Comparison of ENCODE assay signal across 9 cellular contexts in the genomic region with DNA sequence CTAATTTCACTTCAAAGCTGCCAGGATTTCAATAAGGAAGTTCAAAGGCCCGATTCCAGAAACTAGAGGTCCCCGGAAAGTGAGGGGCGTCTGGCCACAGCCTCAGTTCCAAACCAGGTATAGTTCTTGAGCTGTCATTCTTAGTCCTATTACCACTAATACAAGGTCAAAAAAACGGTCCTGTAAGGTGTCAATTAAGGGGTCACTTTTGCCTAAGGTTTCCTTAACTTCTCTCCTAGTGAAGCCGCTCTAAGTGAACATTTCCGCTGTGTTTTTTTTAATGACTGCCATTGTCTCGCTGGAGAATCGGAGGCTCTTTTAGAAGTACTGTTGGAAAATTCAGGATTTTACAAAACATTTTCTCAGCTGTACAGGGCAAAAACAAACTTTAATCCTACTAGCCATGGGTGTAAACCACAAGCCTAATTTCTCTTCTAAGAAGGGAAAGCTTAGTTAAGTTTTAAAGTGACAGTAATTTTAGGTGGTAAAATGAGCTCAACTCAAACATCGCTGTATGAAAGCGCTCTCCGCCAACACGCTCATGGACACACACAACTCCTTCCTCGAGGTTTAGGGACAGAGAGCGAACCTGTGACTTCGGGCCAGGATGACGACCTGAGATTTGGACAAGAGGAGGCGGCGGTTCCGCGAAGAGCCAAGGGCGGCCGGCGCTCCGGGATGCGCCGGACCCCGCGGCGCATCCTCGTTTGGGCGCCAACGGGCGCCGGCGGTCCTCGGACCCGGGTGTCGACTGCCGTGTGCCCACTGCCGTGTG.
DNase-seq lines count a peak whose midpoint lies in the region; ATAC-seq and TF ChIP-seq lines count a peak whose summit lies in the region.
"Had no signal": no experiment of that assay in that cellular context is flagged by ENCODE, and none has a peak within 500 bp of the region (broad histone marks: within the 10 kb centered on the region; RNA-seq: fewer than 3 reads in every experiment).

No MANE protein-coding gene starts in this region.

- H3K36me3 ChIP-seq in SK-N-SH (replicated peaks in 1 of 2; ENCODE audit: control insufficient read depth in 1 of 2, insufficient read depth in 2 of 2, low read length in 1 of 2) (no peaks in the 10 kb centered on the region), smooth muscle cell (ENCODE audit: low read depth) (no peaks in the 10 kb centered on the region)

- H3K4me1 Mint-ChIP-seq in activated T-helper 2 cell treated with anti-CD3 and anti-CD28 coated beads, Interferon-gamma antibody, Interleukin-2, Interleukin-4, amounts not matched to agents 10 μg/mL and 5 μg/mL and 100 μg/mL, durations not matched to agents 14 hours and 24 hours and 36 hours (ENCODE audit: low read depth): peaks cover 17% of the 10 kb centered on the region

- no peak; the same call in 2 of the 3 replicates for ATAC-seq in SK-N-SH treated with all-trans-retinoic acid at 6 μM for 48 hours
- peak; percentile 18 for ATAC-seq in HG02970 (IDR thresholded peaks at IDR 0.05; ENCODE audit: low FRiP score, unreplicated experiment)

- peaks cover 52% of the 10 kb centered on the region for H3K27me3 Mint-ChIP-seq in activated T-helper 2 cell treated with anti-CD3 and anti-CD28 coated beads, Interferon-gamma antibody, Interleukin-2, Interleukin-4, amounts not matched to agents 10 μg/mL and 5 μg/mL and 100 μg/mL, durations not matched to agents 14 hours and 24 hours and 36 hours (ENCODE audit: low read depth)

- no peaks in the 10 kb centered on the region for H3K9me3 Mint-ChIP-seq in activated T-helper 2 cell treated with anti-CD3 and anti-CD28 coated beads, Interferon-gamma antibody, Interleukin-2, Interleukin-4, amounts not matched to agents 10 μg/mL and 5 μg/mL and 100 μg/mL, durations not matched to agents 14 hours and 24 hours and 36 hours

- peaks cover 44% of the 10 kb centered on the region for H3K27me3 ChIP-seq in SK-N-SH (ENCODE audit: insufficient read depth)
- H3K27me3 ChIP-seq in smooth muscle cell (ENCODE audit: low read depth): no peaks in the 10 kb centered on the region

- no peak overlapping the region for H3K9ac ChIP-seq in SK-N-SH
- H3K9ac ChIP-seq in smooth muscle cell (ENCODE audit: low read depth): peak overlapping the region; percentile 86

- no peak for TF ChIP-seq EP300 in SK-N-SH (IDR thresholded peaks at IDR 0.05; ENCODE audit: borderline replicate concordance in 1 of 2, low read depth in 1 of 2, low read length in 1 of 2)

- no peaks in the 10 kb centered on the region for H3K36me3 Mint-ChIP-seq in activated T-helper 2 cell treated with anti-CD3 and anti-CD28 coated beads, Interferon-gamma antibody, Interleukin-2, Interleukin-4, amounts not matched to agents 10 μg/mL and 5 μg/mL and 100 μg/mL, durations not matched to agents 14 hours and 24 hours and 36 hours (ENCODE audit: low read depth)

- DNase-seq in SK-N-SH: no peak
- no peak for DNase-seq in activated T-helper 2 cell treated with anti-CD3 and anti-CD28 coated beads, Interferon-gamma antibody, Interleukin-2, Interleukin-4, amounts not matched to agents 10 μg/mL and 5 μg/mL and 100 μg/mL, durations not matched to agents 14 hours and 24 hours and 36 hours (ENCODE audit: low spot score)
- no peak for DNase-seq in smooth muscle cell (lab: John Stamatoyannopoulos, UW; ENCODE audit: unreplicated experiment)
- DNase-seq in activated effector memory CD4-positive, alpha-beta T cell treated with Interleukin-2 at 50 U/mL for 16 hours: no peak
- DNase-seq in NCI-H2171 treated with DMSO at 0.1 percent for 48 hours (lab: John Stamatoyannopoulos, UW): no peak
- DNase-seq: DND-41 had no signal

- no peaks in the 10 kb centered on the region for H3K9me3 ChIP-seq in SK-N-SH
- no peaks in the 10 kb centered on the region for H3K9me3 ChIP-seq in smooth muscle cell (replicated peaks; ENCODE audit: low read depth)

- no peak overlapping the region for H3K27ac Mint-ChIP-seq in activated T-helper 2 cell treated with anti-CD3 and anti-CD28 coated beads, Interferon-gamma antibody, Interleukin-2, Interleukin-4, amounts not matched to agents 10 μg/mL and 5 μg/mL and 100 μg/mL, durations not matched to agents 14 hours and 24 hours and 36 hours

- no peak for TF ChIP-seq RAD21 in SK-N-SH (IDR thresholded peaks at IDR 0.05; ENCODE audit: low read length)

- POLR2A ChIA-PET in SK-N-SH (lab: Yijun Ruan, JAX): no interaction called here

- H4K20me1 ChIP-seq in SK-N-SH (ENCODE audit: insufficient read depth): no peaks in the 10 kb centered on the region
- peaks cover 3% of the 10 kb centered on the region for H4K20me1 ChIP-seq in smooth muscle cell (ENCODE audit: low read depth)

- H3K79me2 ChIP-seq in SK-N-SH (ENCODE audit: insufficient read depth): no peaks in the 10 kb centered on the region
- H3K79me2 ChIP-seq in smooth muscle cell (ENCODE audit: low read depth): peaks cover 68% of the 10 kb centered on the region

- H2AFZ ChIP-seq in SK-N-SH (ENCODE audit: low read depth) (no peak overlapping the region), smooth muscle cell (ENCODE audit: low read depth) (peak overlapping the region; percentile 44)

- H3K4me3 ChIP-seq in SK-N-SH (ENCODE audit: low read depth in 2 of 2, low read length in 1 of 2): peak overlapping the region; percentile 28 to 32; a peak in 2 of 4 replicates
- peak overlapping the region; percentile 62 for H3K4me3 ChIP-seq in iPS-11a (ENCODE audit: low read depth, low read length)
- peak overlapping the region; percentile 93 for H3K4me3 ChIP-seq in smooth muscle cell

- H3K9me2 ChIP-seq in SK-N-SH: no peaks in the 10 kb centered on the region

- H3K27ac ChIP-seq in SK-N-SH (ENCODE audit: low read depth in 2 of 2, low read length in 1 of 2) (no peak overlapping the region), smooth muscle cell (ENCODE audit: low read depth) (peak overlapping the region; percentile 57)

- CTCF ChIA-PET in SK-N-SH (lab: Yijun Ruan, JAX): interaction anchor here (0.6 to 1.1 kb wide), 2 partner anchors 32 to 240 kb away, joined by 3 read pairs; no protein-coding TSS in a partner anchor

- no peaks in the 10 kb centered on the region for H3F3A ChIP-seq in SK-N-SH (replicated peaks; ENCODE audit: insufficient read depth)
- no peaks in the 10 kb centered on the region for H3F3A ChIP-seq in smooth muscle cell (ENCODE audit: low read depth)

- intact Hi-C loops in activated T-helper 2 cell treated with anti-CD3 and anti-CD28 coated beads, Interferon-gamma antibody, Interleukin-2, Interleukin-4, amounts not matched to agents 10 μg/mL and 5 μg/mL and 100 μg/mL, durations not matched to agents 14 hours and 24 hours and 36 hours (cut with micrococcal nuclease): loop anchor here (5.0 kb wide), 2 partner anchors 33 to 232 kb away; no protein-coding TSS in a partner anchor

- peak overlapping the region; percentile 57; the same call in 1 of the 2 replicates for H3K4me2 ChIP-seq in SK-N-SH
- H3K4me2 ChIP-seq in smooth muscle cell: peak overlapping the region; percentile 96

- TF ChIP-seq CTCF in SK-N-SH (IDR thresholded peaks at IDR 0.05) (no peak), smooth muscle cell (IDR thresholded peaks at IDR 0.05; ENCODE audit: borderline replicate concordance, insufficient read depth, poor library complexity, severe bottlenecking) (no peak)

- no peaks in the 10 kb centered on the region; a peak in 1 of 4 replicates for H3K4me1 ChIP-seq in SK-N-SH (ENCODE audit: control insufficient read depth in 1 of 2, insufficient read depth in 2 of 2, low read depth in 1 of 2, low read length in 1 of 2)
- H3K4me1 ChIP-seq in smooth muscle cell (ENCODE audit: low read depth): peaks cover 23% of the 10 kb centered on the region

- peak overlapping the region; percentile 87 for H3K4me3 Mint-ChIP-seq in activated T-helper 2 cell treated with anti-CD3 and anti-CD28 coated beads, Interferon-gamma antibody, Interleukin-2, Interleukin-4, amounts not matched to agents 10 μg/mL and 5 μg/mL and 100 μg/mL, durations not matched to agents 14 hours and 24 hours and 36 hours (ENCODE audit: low read depth)

- 10% methylated on average over 19 of the region's 40 CpGs for WGBS in SK-N-SH (ENCODE audit: low lambda C conversion rate)
- WGBS in smooth muscle cell (ENCODE audit: low lambda C conversion rate): 4% methylated on average over 27 of the region's 40 CpGs

TF ChIP-seq in SK-N-SH, 30 proteins besides CTCF, POLR2A, EP300 and RAD21 (continues in another document):
- TF ChIP-seq RXRA (IDR thresholded peaks at IDR 0.05; ENCODE audit: borderline replicate concordance, low read depth) (no peak), NRF1 (IDR thresholded peaks at IDR 0.05; ENCODE audit: low read depth, low read length) (no peak), FOSL2 (IDR thresholded peaks at IDR 0.05; ENCODE audit: borderline replicate concordance, low read depth) (no peak), POLR2AphosphoS5 (IDR thresholded peaks at IDR 0.05; ENCODE audit: low read depth, low read length) (no peak), SMC3 (IDR thresholded peaks at IDR 0.05; ENCODE audit: low read depth, low read length) (no peak), FOXJ3 (CRISPR knock-in tag; IDR thresholded peaks at IDR 0.05) (no peak), EZH2phosphoT487 (IDR thresholded peaks at IDR 0.05; ENCODE audit: borderline replicate concordance, low read depth) (no peak), ELF1 (IDR thresholded peaks at IDR 0.05) (no peak)

TF ChIP-seq in SK-N-SH treated with all-trans-retinoic acid at 6 μM for 48 hours, 23 proteins besides CTCF, POLR2A, EP300 and RAD21 (continues in another document):
- TF ChIP-seq, protein P1, sequence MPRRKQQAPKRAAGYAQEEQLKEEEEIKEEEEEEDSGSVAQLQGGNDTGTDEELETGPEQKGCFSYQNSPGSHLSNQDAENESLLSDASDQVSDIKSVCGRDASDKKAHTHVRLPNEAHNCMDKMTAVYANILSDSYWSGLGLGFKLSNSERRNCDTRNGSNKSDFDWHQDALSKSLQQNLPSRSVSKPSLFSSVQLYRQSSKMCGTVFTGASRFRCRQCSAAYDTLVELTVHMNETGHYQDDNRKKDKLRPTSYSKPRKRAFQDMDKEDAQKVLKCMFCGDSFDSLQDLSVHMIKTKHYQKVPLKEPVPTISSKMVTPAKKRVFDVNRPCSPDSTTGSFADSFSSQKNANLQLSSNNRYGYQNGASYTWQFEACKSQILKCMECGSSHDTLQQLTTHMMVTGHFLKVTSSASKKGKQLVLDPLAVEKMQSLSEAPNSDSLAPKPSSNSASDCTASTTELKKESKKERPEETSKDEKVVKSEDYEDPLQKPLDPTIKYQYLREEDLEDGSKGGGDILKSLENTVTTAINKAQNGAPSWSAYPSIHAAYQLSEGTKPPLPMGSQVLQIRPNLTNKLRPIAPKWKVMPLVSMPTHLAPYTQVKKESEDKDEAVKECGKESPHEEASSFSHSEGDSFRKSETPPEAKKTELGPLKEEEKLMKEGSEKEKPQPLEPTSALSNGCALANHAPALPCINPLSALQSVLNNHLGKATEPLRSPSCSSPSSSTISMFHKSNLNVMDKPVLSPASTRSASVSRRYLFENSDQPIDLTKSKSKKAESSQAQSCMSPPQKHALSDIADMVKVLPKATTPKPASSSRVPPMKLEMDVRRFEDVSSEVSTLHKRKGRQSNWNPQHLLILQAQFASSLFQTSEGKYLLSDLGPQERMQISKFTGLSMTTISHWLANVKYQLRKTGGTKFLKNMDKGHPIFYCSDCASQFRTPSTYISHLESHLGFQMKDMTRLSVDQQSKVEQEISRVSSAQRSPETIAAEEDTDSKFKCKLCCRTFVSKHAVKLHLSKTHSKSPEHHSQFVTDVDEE (CRISPR knock-in tag; IDR thresholded peaks at IDR 0.05): no peak
- TF ChIP-seq ZNF70 (CRISPR knock-in tag; IDR thresholded peaks at IDR 0.05) (no peak), ISL1 (CRISPR knock-in tag; IDR thresholded peaks at IDR 0.05) (no peak), SNAI2 (CRISPR knock-in tag; IDR thresholded peaks at IDR 0.05) (no peak)

Comparison
In these comparisons a context has a peak if more than half of its experiments do, and no peak if none do; other contexts are left out.
1. H3K4me3 ChIP-seq: peak in every context shown above with its lines; median percentile 93 in smooth muscle cell; 62 in iPS-11a; 30 in SK-N-SH.